Comparison of ENCODE assay signal across 3 cellular contexts in genomic region chr5:87437724-87438123, GRCh38.
TF ChIP-seq lines count a peak whose summit lies in the region.

No MANE protein-coding gene starts in this region.

TF ChIP-seq in HepG2, 621 proteins besides CTCF, POLR2A, EP300 and RAD21:
- no peak for TF ChIP-seq GPBP1L1 (CRISPR knock-in tag; IDR thresholded peaks at IDR 0.05)
- no peak for TF ChIP-seq DNMT1 (CRISPR knock-in tag; IDR thresholded peaks at IDR 0.05)
- no peak for TF ChIP-seq NR2F1 (CRISPR knock-in tag; IDR thresholded peaks at IDR 0.05)
- TF ChIP-seq KLF15 (CRISPR knock-in tag; IDR thresholded peaks at IDR 0.05; ENCODE audit: borderline replicate concordance) = no peak
- TF ChIP-seq HNF4G (IDR thresholded peaks at IDR 0.05; ENCODE audit: borderline replicate concordance, low read depth, low read length) = no peak
- no peak for TF ChIP-seq HNF4G (CRISPR knock-in tag; IDR thresholded peaks at IDR 0.05; ENCODE audit: borderline replicate concordance, low read depth)
- TF ChIP-seq RXRB (CRISPR knock-in tag; IDR thresholded peaks at IDR 0.05; ENCODE audit: borderline replicate concordance) = no peak
- TF ChIP-seq ZNF292 (CRISPR knock-in tag; IDR thresholded peaks at IDR 0.05; ENCODE audit: borderline replicate concordance, low read depth) = no peak
- peak; percentile 43; the same call in 1 of the 2 replicates for TF ChIP-seq CEBPB (IDR thresholded peaks at IDR 0.05; ENCODE audit: borderline replicate concordance, low read depth, low read length)

TF ChIP-seq in H1, 55 proteins besides CTCF, POLR2A, EP300 and RAD21:
- TF ChIP-seq CEBPB (IDR thresholded peaks at IDR 0.05; ENCODE audit: low read depth, low read length) (peak; percentile 22; the same call in 1 of the 2 replicates), SIN3A (conservative IDR thresholded peaks at IDR 0.05 in 1 of 2, IDR thresholded peaks at IDR 0.05 in 1 of 2; ENCODE audit: low read depth in 1 of 2, low read length in 2 of 2) (no peak)
TF ChIP-seq in H1: peak in this region for 1.

TF ChIP-seq in GM12891, 5 proteins besides CTCF, POLR2A, EP300 and RAD21:
- TF ChIP-seq TAF1 (IDR thresholded peaks at IDR 0.05; ENCODE audit: low read depth, low read length) (no peak), POU2F2 (IDR thresholded peaks at IDR 0.05; ENCODE audit: low read depth, low read length) (no peak), SPI1 (IDR thresholded peaks at IDR 0.05; ENCODE audit: low read depth, low read length) (no peak), POLR2AphosphoS5 (IDR thresholded peaks at IDR 0.05; ENCODE audit: low read depth, low read length) (no peak), PAX5 (IDR thresholded peaks at IDR 0.05; ENCODE audit: insufficient read depth, low read length, severe bottlenecking) (no peak)
